Comparison of ENCODE assay signal across 1 cellular context in the genomic region with DNA sequence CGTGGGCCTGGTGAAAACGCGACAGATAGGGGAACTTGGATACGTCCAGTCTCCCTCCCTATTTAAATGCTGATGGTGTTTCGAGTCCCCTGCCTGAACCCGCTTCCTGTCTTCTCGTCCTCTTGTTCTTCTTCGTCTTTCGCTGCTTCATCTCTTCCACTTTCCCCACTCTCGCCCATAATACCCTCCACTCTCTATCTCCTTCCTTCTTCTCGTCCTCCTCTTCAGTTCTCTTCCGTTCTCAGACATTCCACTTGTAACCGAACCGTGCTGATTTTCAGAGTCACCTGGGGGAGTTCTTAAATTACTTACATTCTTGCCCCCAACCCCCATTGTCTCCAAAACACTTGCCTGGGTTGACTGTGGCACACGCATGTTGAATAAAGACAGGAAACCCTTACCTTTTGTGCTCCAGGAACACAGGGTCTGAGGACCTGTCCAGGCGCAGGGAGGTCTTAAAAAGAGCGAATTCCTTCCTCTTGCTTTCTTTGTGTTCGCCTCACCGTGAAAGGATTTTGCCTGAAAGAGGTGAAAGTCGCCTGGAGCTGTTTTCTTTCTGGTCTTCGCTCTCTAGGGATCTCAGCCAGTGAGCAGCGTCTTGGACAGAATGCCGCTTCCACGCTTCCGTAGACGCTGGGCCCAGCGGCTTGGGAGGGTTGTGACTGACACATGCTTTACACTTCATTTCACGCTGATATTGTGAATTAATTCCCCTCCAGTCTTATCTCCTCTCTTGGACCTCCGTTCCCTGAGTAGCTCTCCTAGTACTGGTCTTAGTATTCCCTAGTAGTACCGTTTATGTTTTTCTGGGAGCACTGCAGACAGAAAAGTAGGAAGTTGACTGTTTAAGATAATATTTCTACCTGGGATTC.
TF ChIP-seq lines count a peak whose summit lies in the region.

No MANE protein-coding gene starts in this region.

TF ChIP-seq in K562, 482 proteins besides CTCF, POLR2A, EP300 and RAD21 (continued from another document and continues in another):
- TF ChIP-seq, protein P1, sequence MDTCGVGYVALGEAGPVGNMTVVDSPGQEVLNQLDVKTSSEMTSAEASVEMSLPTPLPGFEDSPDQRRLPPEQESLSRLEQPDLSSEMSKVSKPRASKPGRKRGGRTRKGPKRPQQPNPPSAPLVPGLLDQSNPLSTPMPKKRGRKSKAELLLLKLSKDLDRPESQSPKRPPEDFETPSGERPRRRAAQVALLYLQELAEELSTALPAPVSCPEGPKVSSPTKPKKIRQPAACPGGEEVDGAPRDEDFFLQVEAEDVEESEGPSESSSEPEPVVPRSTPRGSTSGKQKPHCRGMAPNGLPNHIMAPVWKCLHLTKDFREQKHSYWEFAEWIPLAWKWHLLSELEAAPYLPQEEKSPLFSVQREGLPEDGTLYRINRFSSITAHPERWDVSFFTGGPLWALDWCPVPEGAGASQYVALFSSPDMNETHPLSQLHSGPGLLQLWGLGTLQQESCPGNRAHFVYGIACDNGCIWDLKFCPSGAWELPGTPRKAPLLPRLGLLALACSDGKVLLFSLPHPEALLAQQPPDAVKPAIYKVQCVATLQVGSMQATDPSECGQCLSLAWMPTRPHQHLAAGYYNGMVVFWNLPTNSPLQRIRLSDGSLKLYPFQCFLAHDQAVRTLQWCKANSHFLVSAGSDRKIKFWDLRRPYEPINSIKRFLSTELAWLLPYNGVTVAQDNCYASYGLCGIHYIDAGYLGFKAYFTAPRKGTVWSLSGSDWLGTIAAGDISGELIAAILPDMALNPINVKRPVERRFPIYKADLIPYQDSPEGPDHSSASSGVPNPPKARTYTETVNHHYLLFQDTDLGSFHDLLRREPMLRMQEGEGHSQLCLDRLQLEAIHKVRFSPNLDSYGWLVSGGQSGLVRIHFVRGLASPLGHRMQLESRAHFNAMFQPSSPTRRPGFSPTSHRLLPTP (IDR thresholded peaks at IDR 0.05; ENCODE audit: borderline replicate concordance, extremely low read depth, insufficient read length) = no peak
- TF ChIP-seq KLF16 (IDR thresholded peaks at IDR 0.05) = no peak
- TF ChIP-seq ZFP36 (IDR thresholded peaks at IDR 0.05; ENCODE audit: low read depth, low read length, partially characterized antibody) = no peak
- TF ChIP-seq ZNF57 (CRISPR knock-in tag; IDR thresholded peaks at IDR 0.05) = no peak
- no peak for TF ChIP-seq ZNF785 (CRISPR knock-in tag; IDR thresholded peaks at IDR 0.05)
- TF ChIP-seq COPS2 (conservative IDR thresholded peaks at IDR 0.05) = no peak
- TF ChIP-seq HMGN3 (IDR thresholded peaks at IDR 0.05; ENCODE audit: borderline replicate concordance, extremely low read depth, insufficient read length, low read depth, low read length) = no peak
- peak in 1 of 2 experiments; percentile 77; a peak in 2 of 3 replicates for TF ChIP-seq CBX3 (IDR thresholded peaks at IDR 0.05; ENCODE audit: borderline replicate concordance in 1 of 2, low read length in 2 of 2)
- no peak for TF ChIP-seq GATAD2B (IDR thresholded peaks at IDR 0.05; ENCODE audit: borderline replicate concordance)
- TF ChIP-seq STAT5A (IDR thresholded peaks at IDR 0.05; ENCODE audit: borderline replicate concordance, low read length) = 0 out of 2 replicates have a peak, but pooled peaks have one; percentile 15
- TF ChIP-seq, protein P2, sequence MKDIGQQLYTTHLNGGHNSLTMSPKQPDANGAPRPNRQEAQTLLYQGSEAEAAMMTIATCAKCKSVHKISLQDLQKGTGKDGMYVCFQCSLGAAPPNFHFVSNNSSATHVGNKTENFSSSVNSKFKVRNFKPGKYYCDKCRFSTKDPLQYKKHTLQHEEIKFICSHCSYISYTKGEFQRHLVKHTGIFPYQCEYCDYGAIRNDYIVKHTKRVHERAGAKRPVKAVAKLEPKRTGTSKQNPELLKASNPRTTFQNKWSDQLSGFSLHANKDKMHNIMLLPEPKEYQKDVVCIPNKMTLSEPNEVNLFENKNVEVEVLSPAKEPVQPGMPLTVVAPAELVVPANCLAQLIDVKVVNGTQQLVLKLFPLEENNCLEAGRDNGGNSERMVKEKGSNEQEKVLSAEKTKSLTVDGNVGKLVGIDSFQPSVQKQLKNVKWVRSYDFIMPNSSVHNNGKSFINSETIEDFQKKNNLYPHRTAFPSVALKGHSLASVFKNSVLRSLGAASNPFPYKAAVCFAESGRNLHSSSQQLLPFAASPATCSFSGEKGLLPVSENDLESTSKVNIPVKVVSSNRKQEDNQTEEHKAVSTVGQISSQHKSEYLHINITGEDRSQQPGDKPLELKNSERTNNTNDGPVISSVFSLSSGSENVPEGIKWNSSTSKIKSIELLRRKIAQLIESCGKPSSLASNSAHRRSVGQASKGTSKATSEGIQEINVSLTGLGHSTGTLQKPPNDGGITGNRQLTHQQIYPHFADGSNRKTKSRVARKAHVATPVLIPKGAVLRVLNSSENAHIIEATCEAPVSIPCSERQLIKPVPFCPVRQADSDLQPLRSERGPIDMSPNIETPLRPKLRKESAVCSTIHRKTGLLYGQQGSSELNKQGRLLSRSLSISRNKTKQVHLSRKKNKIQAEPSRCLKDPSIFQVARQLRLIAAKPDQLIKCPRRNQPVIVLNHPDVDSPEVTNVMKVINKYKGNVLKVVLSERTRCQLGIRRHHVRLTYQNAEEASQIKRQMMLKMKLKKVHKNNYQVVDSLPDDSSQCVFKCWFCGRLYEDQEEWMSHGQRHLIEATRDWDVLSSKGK (CRISPR knock-in tag; IDR thresholded peaks at IDR 0.05) = no peak
- TF ChIP-seq EP400 (IDR thresholded peaks at IDR 0.05) = no peak
- 0 out of 2 replicates have a peak, but pooled peaks have one; percentile 70 for TF ChIP-seq THRAP3 (IDR thresholded peaks at IDR 0.05; ENCODE audit: borderline replicate concordance)
- no peak for TF ChIP-seq TAF15 (IDR thresholded peaks at IDR 0.05; ENCODE audit: low read depth, low read length)
- TF ChIP-seq HEY1 (CRISPR knock-in tag; IDR thresholded peaks at IDR 0.05; ENCODE audit: borderline replicate concordance) = no peak
- TF ChIP-seq, protein P3, sequence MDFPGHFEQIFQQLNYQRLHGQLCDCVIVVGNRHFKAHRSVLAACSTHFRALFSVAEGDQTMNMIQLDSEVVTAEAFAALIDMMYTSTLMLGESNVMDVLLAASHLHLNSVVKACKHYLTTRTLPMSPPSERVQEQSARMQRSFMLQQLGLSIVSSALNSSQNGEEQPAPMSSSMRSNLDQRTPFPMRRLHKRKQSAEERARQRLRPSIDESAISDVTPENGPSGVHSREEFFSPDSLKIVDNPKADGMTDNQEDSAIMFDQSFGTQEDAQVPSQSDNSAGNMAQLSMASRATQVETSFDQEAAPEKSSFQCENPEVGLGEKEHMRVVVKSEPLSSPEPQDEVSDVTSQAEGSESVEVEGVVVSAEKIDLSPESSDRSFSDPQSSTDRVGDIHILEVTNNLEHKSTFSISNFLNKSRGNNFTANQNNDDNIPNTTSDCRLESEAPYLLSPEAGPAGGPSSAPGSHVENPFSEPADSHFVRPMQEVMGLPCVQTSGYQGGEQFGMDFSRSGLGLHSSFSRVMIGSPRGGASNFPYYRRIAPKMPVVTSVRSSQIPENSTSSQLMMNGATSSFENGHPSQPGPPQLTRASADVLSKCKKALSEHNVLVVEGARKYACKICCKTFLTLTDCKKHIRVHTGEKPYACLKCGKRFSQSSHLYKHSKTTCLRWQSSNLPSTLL (IDR thresholded peaks at IDR 0.05) = no peak; the same call in 1 of the 2 replicates
- TF ChIP-seq SMARCA5 (IDR thresholded peaks at IDR 0.05) = peak; percentile 67; the same call in 1 of the 2 replicates
- TF ChIP-seq RFX7 (CRISPR knock-in tag; IDR thresholded peaks at IDR 0.05) = 0 out of 2 replicates have a peak, but pooled peaks have one; percentile 59
- TF ChIP-seq ZBTB8A (IDR thresholded peaks at IDR 0.05; ENCODE audit: partially characterized antibody) = no peak
- TF ChIP-seq ZNF778 (CRISPR knock-in tag; IDR thresholded peaks at IDR 0.05) = no peak
- TF ChIP-seq, protein P4, sequence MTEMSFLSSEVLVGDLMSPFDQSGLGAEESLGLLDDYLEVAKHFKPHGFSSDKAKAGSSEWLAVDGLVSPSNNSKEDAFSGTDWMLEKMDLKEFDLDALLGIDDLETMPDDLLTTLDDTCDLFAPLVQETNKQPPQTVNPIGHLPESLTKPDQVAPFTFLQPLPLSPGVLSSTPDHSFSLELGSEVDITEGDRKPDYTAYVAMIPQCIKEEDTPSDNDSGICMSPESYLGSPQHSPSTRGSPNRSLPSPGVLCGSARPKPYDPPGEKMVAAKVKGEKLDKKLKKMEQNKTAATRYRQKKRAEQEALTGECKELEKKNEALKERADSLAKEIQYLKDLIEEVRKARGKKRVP (CRISPR knock-in tag; IDR thresholded peaks at IDR 0.05) = no peak
- no peak for TF ChIP-seq SRSF1 (IDR thresholded peaks at IDR 0.05; ENCODE audit: low read depth, low read length)
- no peak for TF ChIP-seq SP2 (IDR thresholded peaks at IDR 0.05; ENCODE audit: extremely low read depth, low read depth, low read length, poor library complexity, severe bottlenecking)
- TF ChIP-seq RUNX1 (IDR thresholded peaks at IDR 0.05; ENCODE audit: low read depth) = no peak
- TF ChIP-seq ETV1 (tag; conservative IDR thresholded peaks at IDR 0.05; ENCODE audit: low read depth) = peak; percentile 64
- TF ChIP-seq ZNF175 (CRISPR knock-in tag; IDR thresholded peaks at IDR 0.05; ENCODE audit: low read depth) = no peak; the same call in 1 of the 2 replicates
- TF ChIP-seq, protein P5, sequence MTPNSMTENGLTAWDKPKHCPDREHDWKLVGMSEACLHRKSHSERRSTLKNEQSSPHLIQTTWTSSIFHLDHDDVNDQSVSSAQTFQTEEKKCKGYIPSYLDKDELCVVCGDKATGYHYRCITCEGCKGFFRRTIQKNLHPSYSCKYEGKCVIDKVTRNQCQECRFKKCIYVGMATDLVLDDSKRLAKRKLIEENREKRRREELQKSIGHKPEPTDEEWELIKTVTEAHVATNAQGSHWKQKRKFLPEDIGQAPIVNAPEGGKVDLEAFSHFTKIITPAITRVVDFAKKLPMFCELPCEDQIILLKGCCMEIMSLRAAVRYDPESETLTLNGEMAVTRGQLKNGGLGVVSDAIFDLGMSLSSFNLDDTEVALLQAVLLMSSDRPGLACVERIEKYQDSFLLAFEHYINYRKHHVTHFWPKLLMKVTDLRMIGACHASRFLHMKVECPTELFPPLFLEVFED (CRISPR knock-in tag; conservative IDR thresholded peaks at IDR 0.05) = peak; percentile 65; the same call in 1 of the 2 replicates
- no peak for TF ChIP-seq ZFP1 (CRISPR knock-in tag; IDR thresholded peaks at IDR 0.05)
- TF ChIP-seq ARID2 (IDR thresholded peaks at IDR 0.05) = peak; percentile 29; the same call in 1 of the 2 replicates
- no peak for TF ChIP-seq MAFG (tag; conservative IDR thresholded peaks at IDR 0.05)
- TF ChIP-seq, protein P6, sequence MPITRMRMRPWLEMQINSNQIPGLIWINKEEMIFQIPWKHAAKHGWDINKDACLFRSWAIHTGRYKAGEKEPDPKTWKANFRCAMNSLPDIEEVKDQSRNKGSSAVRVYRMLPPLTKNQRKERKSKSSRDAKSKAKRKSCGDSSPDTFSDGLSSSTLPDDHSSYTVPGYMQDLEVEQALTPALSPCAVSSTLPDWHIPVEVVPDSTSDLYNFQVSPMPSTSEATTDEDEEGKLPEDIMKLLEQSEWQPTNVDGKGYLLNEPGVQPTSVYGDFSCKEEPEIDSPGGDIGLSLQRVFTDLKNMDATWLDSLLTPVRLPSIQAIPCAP (CRISPR knock-in tag; IDR thresholded peaks at IDR 0.05; ENCODE audit: borderline replicate concordance) = peak; percentile 96
- TF ChIP-seq, protein P7, sequence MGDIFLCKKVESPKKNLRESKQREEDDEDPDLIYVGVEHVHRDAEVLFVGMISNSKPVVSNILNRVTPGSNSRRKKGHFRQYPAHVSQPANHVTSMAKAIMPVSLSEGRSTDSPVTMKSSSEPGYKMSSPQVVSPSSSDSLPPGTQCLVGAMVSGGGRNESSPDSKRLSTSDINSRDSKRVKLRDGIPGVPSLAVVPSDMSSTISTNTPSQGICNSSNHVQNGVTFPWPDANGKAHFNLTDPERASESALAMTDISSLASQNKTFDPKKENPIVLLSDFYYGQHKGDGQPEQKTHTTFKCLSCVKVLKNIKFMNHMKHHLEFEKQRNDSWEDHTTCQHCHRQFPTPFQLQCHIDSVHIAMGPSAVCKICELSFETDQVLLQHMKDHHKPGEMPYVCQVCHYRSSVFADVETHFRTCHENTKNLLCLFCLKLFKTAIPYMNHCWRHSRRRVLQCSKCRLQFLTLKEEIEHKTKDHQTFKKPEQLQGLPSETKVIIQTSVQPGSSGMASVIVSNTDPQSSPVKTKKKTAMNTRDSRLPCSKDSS (IDR thresholded peaks at IDR 0.05; ENCODE audit: low read depth, partially characterized antibody) = peak; percentile 44
- TF ChIP-seq, protein P8, sequence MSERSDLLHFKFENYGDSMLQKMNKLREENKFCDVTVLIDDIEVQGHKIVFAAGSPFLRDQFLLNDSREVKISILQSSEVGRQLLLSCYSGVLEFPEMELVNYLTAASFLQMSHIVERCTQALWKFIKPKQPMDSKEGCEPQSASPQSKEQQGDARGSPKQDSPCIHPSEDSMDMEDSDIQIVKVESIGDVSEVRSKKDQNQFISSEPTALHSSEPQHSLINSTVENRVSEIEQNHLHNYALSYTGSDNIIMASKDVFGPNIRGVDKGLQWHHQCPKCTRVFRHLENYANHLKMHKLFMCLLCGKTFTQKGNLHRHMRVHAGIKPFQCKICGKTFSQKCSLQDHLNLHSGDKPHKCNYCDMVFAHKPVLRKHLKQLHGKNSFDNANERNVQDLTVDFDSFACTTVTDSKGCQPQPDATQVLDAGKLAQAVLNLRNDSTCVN (CRISPR knock-in tag; IDR thresholded peaks at IDR 0.05) = peak; percentile 84
- no peak for TF ChIP-seq ZNF184 (CRISPR knock-in tag; IDR thresholded peaks at IDR 0.05)
- no peak for TF ChIP-seq EWSR1 (IDR thresholded peaks at IDR 0.05; ENCODE audit: borderline replicate concordance, low read depth, partially characterized antibody)
- TF ChIP-seq MIER1 (IDR thresholded peaks at IDR 0.05; ENCODE audit: low read depth) = no peak
- no peak for TF ChIP-seq BMI1 (IDR thresholded peaks at IDR 0.05; ENCODE audit: low read length)
- TF ChIP-seq, protein P9, sequence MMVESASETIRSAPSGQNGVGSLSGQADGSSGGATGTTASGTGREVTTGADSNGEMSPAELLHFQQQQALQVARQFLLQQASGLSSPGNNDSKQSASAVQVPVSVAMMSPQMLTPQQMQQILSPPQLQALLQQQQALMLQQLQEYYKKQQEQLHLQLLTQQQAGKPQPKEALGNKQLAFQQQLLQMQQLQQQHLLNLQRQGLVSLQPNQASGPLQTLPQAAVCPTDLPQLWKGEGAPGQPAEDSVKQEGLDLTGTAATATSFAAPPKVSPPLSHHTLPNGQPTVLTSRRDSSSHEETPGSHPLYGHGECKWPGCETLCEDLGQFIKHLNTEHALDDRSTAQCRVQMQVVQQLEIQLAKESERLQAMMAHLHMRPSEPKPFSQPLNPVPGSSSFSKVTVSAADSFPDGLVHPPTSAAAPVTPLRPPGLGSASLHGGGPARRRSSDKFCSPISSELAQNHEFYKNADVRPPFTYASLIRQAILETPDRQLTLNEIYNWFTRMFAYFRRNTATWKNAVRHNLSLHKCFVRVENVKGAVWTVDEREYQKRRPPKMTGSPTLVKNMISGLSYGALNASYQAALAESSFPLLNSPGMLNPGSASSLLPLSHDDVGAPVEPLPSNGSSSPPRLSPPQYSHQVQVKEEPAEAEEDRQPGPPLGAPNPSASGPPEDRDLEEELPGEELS (CRISPR knock-in tag; IDR thresholded peaks at IDR 0.05; ENCODE audit: borderline replicate concordance) = no peak
- TF ChIP-seq, protein P10, sequence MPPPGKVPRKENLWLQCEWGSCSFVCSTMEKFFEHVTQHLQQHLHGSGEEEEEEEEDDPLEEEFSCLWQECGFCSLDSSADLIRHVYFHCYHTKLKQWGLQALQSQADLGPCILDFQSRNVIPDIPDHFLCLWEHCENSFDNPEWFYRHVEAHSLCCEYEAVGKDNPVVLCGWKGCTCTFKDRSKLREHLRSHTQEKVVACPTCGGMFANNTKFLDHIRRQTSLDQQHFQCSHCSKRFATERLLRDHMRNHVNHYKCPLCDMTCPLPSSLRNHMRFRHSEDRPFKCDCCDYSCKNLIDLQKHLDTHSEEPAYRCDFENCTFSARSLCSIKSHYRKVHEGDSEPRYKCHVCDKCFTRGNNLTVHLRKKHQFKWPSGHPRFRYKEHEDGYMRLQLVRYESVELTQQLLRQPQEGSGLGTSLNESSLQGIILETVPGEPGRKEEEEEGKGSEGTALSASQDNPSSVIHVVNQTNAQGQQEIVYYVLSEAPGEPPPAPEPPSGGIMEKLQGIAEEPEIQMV (tag; conservative IDR thresholded peaks at IDR 0.05; ENCODE audit: low read depth) = 0 out of 2 replicates have a peak, but pooled peaks have one; percentile 26
